27 cellular contexts compared by ENCODE assay signal in the genomic region with DNA sequence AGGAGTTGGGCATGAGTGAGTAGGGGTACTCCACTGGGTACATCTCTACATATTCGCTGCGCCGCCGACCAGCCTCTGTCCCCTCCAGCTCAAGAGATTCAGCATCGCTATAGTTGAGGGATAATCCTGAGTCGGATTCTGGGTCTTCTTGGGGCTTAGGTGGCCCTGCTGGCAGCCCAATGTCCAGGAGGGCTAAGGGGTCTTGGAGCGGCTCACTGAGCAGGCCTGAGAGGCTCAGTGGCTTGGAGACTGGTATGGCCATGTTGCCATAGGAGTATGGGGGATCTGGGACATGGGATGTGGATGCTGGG. TPM values are rescaled to one million over a fixed set of nuclear protein-coding genes. Genes with fewer than 3 reads are reported as not detected.
A peak's percentile ranks its signal among the peaks of the same experiment; 100 is the strongest.
DNase-seq lines count a peak whose midpoint lies in the region; ATAC-seq and TF ChIP-seq lines count a peak whose summit lies in the region.
"Had no signal": no experiment of that assay in that cellular context is flagged by ENCODE, and none has a peak within 500 bp of the region (broad histone marks: within the 10 kb centered on the region; RNA-seq: fewer than 3 reads in every experiment).

No MANE protein-coding gene starts in this region.

- H3K36me3 Mint-ChIP-seq in CD8-positive, alpha-beta memory T cell = peaks cover 0 to 6% (median 2%) of the 10 kb centered on the region in 3 donors

- H3K9me3 Mint-ChIP-seq in CD8-positive, alpha-beta memory T cell = no peaks in the 10 kb centered on the region
- H3K9me3 Mint-ChIP-seq: CD4-positive, CD25-positive, alpha-beta regulatory T cell had no signal

- H3K4me2 ChIP-seq in osteoblast (ENCODE audit: insufficient read depth, low read length) = no peak overlapping the region
- H3K4me2 ChIP-seq: A549, PC-9 had no signal

- TF ChIP-seq CTCF in RWPE1 (conservative IDR thresholded peaks at IDR 0.05; ENCODE audit: low read depth) (no peak), osteoblast (IDR thresholded peaks at IDR 0.05; ENCODE audit: extremely low read depth, low read depth, low read length) (no peak), GM10266 (IDR thresholded peaks at IDR 0.05; ENCODE audit: control insufficient read depth, insufficient read depth, low read depth, missing control alignments) (no peak)

- ATAC-seq in left lobe of liver (no peak), HG02938 (IDR thresholded peaks at IDR 0.05; ENCODE audit: unreplicated experiment) (no peak)
- ATAC-seq: A549, GM12878, HepG2, SK-N-SH treated with all-trans-retinoic acid at 6 μM for 48 hours had no signal

- no peak for DNase-seq in CD8-positive, alpha-beta memory T cell
- DNase-seq in RWPE1 (ENCODE audit: low spot score) (no peak), left lobe of liver (ENCODE audit: low spot score) (peak; percentile 42), osteoblast (ENCODE audit: insufficient read length, low spot score, missing footprints) (peak; percentile 17), NOMO-1 (lab: John Stamatoyannopoulos, UW; ENCODE audit: unreplicated experiment in 2 of 2) (no peak), GM10266 (ENCODE audit: extremely low spot score) (no peak)
- DNase-seq: CD4-positive, CD25-positive, alpha-beta regulatory T cell; COR-L47; DMS 273 treated with DMSO at 0.1 percent for 48 hours; DMS79 treated with DMSO at 0.1 percent for 48 hours; H7; KG1; NCI-H1105; NCI-H146; NCI-H2029 treated with DMSO at 0.1 percent for 48 hours; NCI-H2171 treated with DMSO at 0.1 percent for 48 hours; NCI-H524 treated with DMSO at 0.1 percent for 48 hours; PC-9; RPMI8226; SIG-M5 had no signal

- CTCF ChIA-PET in CD8-positive, alpha-beta memory T cell (lab: Charles Lee) = interaction anchor here (0.9 to 4.5 kb wide), 13 partner anchors 11 to 87 kb away, joined by 3 to 21 read pairs (median 6); a partner anchor contains a TSS
- CTCF ChIA-PET in RWPE1 (lab: Yijun Ruan, JAX) = interaction anchor here (0.7 to 1.1 kb wide), 3 partner anchors 7 to 41 kb away, joined by 3 to 5 read pairs (median 3); a partner anchor contains a TSS

- peaks cover 0 to 3% of the 10 kb centered on the region in 2 donors for H3K27me3 Mint-ChIP-seq in CD8-positive, alpha-beta memory T cell

- peaks cover 3% of the 10 kb centered on the region in 3 donors for H3K4me1 Mint-ChIP-seq in CD8-positive, alpha-beta memory T cell

- H3K4me3 ChIP-seq in CD8-positive, alpha-beta memory T cell (ENCODE audit: low read length) = no peak overlapping the region
- H3K4me3 ChIP-seq in osteoblast (ENCODE audit: insufficient read depth, low read length) = no peak overlapping the region
- H3K4me3 ChIP-seq: A549, GM12878, PC-9 had no signal

- POLR2A ChIA-PET in CD8-positive, alpha-beta memory T cell (lab: Charles Lee) = interaction anchor here (0.6 to 1.3 kb wide), 2 partner anchors 10 to 13 kb away, joined by 3 to 4 read pairs; a partner anchor contains a TSS
- POLR2A ChIA-PET in RWPE1 (lab: Yijun Ruan, JAX; ENCODE audit: low non-redundant PET) = interaction anchor here (0.9 kb wide), 1 partner anchor 13 kb away, joined by 3 read pairs; a partner anchor contains a TSS

- H3K27ac Mint-ChIP-seq in CD8-positive, alpha-beta memory T cell = no peak overlapping the region
- H3K27ac Mint-ChIP-seq: B cell; CD4-positive, CD25-positive, alpha-beta regulatory T cell had no signal

- H4K20me1 ChIP-seq in osteoblast (ENCODE audit: insufficient read depth, low read length) = peaks cover under 1% of the 10 kb centered on the region

- H2AFZ ChIP-seq in osteoblast (ENCODE audit: low read length) = no peak overlapping the region
- H2AFZ ChIP-seq: PC-9 had no signal

- peaks cover 3% of the 10 kb centered on the region for H3K4me1 ChIP-seq in CD8-positive, alpha-beta memory T cell (ENCODE audit: insufficient read depth, low read length)
- H3K4me1 ChIP-seq in osteoblast (ENCODE audit: insufficient read depth, low read length) = no peaks in the 10 kb centered on the region
- H3K4me1 ChIP-seq: A549 had no signal

- peak overlapping the region; percentile 72 for H3K27ac ChIP-seq in CD8-positive, alpha-beta memory T cell (ENCODE audit: low read depth, low read length)
- H3K27ac ChIP-seq in RWPE1 (0 out of 2 replicates have a peak overlapping the region, but pooled peaks have one; percentile 1), osteoblast (ENCODE audit: low read depth, low read length) (no peak overlapping the region)
- H3K27ac ChIP-seq: A549, HL-60, PC-9 had no signal

- H3K9me3 ChIP-seq in CD8-positive, alpha-beta memory T cell (ENCODE audit: low read length) = no peaks in the 10 kb centered on the region
- no peaks in the 10 kb centered on the region for H3K9me3 ChIP-seq in osteoblast (ENCODE audit: low read depth, low read length)
- H3K9me3 ChIP-seq: A549 had no signal

- H3K79me2 ChIP-seq in osteoblast (ENCODE audit: insufficient read depth, low read length) = no peaks in the 10 kb centered on the region

- no peaks in the 10 kb centered on the region for H3K27me3 ChIP-seq in CD8-positive, alpha-beta memory T cell (ENCODE audit: insufficient read depth, low read length, poor library complexity, severe bottlenecking)
- no peaks in the 10 kb centered on the region for H3K27me3 ChIP-seq in osteoblast (ENCODE audit: insufficient read depth, low read length)

- peaks cover 6% of the 10 kb centered on the region for H3K36me3 ChIP-seq in CD8-positive, alpha-beta memory T cell (ENCODE audit: insufficient read depth, low read length)
- H3K36me3 ChIP-seq in osteoblast (ENCODE audit: insufficient read depth, low read length) = peaks cover 5% of the 10 kb centered on the region

- H3K4me3 Mint-ChIP-seq in CD8-positive, alpha-beta memory T cell = no peak overlapping the region
- H3K4me3 Mint-ChIP-seq: B cell; CD4-positive, CD25-positive, alpha-beta regulatory T cell had no signal

RNA-seq across cellular contexts. Expression of a gene that starts 7.9 kb away (rescaled TPM):
- not detected for total RNA-seq in CD8-positive, alpha-beta memory T cell
- not detected for polyA plus RNA-seq in CD8-positive, alpha-beta memory T cell
- 0.68 TPM for total RNA-seq in left lobe of liver
- 1.4 and 2.7 TPM in 2 replicates for total RNA-seq in osteoblast
- total RNA-seq: B cell had no signal

RNA-seq across cellular contexts. Expression of a gene that starts 12.4 kb away (rescaled TPM):
- total RNA-seq in CD8-positive, alpha-beta memory T cell = 1,000 to 10,000 TPM; 1,970 to 2,000 TPM
- 822 TPM for polyA plus RNA-seq in CD8-positive, alpha-beta memory T cell
- total RNA-seq in left lobe of liver = 144 TPM
- 217 and 232 TPM in 2 replicates for total RNA-seq in osteoblast

RNA-seq across cellular contexts. Expression of a gene that starts 13.0 kb away (rescaled TPM):
- 10 to 100 TPM; 82.0 to 87.8 TPM for total RNA-seq in CD8-positive, alpha-beta memory T cell
- polyA plus RNA-seq in CD8-positive, alpha-beta memory T cell = 19.2 TPM
- 21.9 TPM for total RNA-seq in left lobe of liver
- 37.1 and 37.6 TPM in 2 replicates for total RNA-seq in osteoblast

RNA-seq across cellular contexts. Expression of a gene that starts 32.0 kb away (rescaled TPM):
- total RNA-seq in CD8-positive, alpha-beta memory T cell = 100 to 1,000 TPM; 112 to 115 TPM
- 158 TPM for polyA plus RNA-seq in CD8-positive, alpha-beta memory T cell
- total RNA-seq in left lobe of liver (71.7 TPM), osteoblast (96.9 and 104 TPM in 2 replicates)

Comparison
In these comparisons a context has a peak if more than half of its experiments do, and no peak if none do; other contexts are left out.
1. DNase-seq: peak in left lobe of liver (single experiment) and osteoblast (single experiment); none in CD8-positive, alpha-beta memory T cell (0 of 5), RWPE1 (single experiment), NOMO-1 (0 of 2) and GM10266 (single experiment).